13 cellular contexts compared by ENCODE assay signal in the genomic region with DNA sequence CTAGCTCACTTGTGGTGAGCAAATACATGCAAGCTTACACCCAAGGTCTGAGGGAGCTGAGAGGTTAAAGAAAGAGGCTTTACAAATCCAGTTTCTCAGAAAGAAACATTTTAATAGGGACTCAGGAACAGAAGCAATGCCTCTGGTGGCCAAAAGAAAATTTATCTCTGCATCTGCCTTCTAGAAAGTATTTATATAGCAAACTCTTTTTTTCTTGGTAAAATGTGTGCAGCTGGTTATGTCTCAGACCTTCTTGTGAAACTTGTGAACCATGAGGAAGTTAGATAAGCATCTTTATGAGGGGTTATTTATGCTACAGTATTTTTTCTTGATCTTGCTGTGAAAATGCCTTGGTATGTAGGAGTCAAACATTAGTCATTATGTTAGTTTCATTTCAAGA. TPM values are rescaled to one million over a fixed set of nuclear protein-coding genes. Genes with fewer than 3 reads are reported as not detected.
DNase-seq lines count a peak whose midpoint lies in the region; ATAC-seq and TF ChIP-seq lines count a peak whose summit lies in the region.
"Had no signal": no experiment of that assay in that cellular context is flagged by ENCODE, and none has a peak within 500 bp of the region (broad histone marks: within the 10 kb centered on the region; RNA-seq: fewer than 3 reads in every experiment).

No MANE protein-coding gene starts in this region.

- no peaks in the 10 kb centered on the region for H3K9me3 ChIP-seq in smooth muscle cell (replicated peaks; ENCODE audit: low read depth)
- H3K9me3 ChIP-seq: uterus had no signal

- H3K27ac ChIP-seq in smooth muscle cell (ENCODE audit: low read depth), result peak overlapping the region; percentile 68
- H3K27ac ChIP-seq: uterus had no signal

- H3K4me2 ChIP-seq in smooth muscle cell, result peak overlapping the region; percentile 24

- H3K79me2 ChIP-seq in smooth muscle cell (ENCODE audit: low read depth), result no peaks in the 10 kb centered on the region

- peaks cover 39% of the 10 kb centered on the region for H3K4me1 Mint-ChIP-seq in activated T-cell treated with anti-CD3 and anti-CD28 coated beads, Interleukin-2, amount 50 U/mL, for 24 hours (ENCODE audit: low read depth)
- H3K4me1 Mint-ChIP-seq in activated CD8-positive, alpha-beta T cell treated with anti-CD3 and anti-CD28 coated beads, Interleukin-2, amount 10 ng/mL, durations not matched to agents 7 days and 5 days (ENCODE audit: low read depth), result peaks cover 19% of the 10 kb centered on the region
- H3K4me1 Mint-ChIP-seq: activated B cell treated with CpG ODN at 0.5 μM for 24 hours, nephron had no signal

- peak overlapping the region; percentile 27 for H2AFZ ChIP-seq in smooth muscle cell (ENCODE audit: low read depth)

- no peak overlapping the region for H3K4me3 Mint-ChIP-seq in activated T-cell treated with anti-CD3 and anti-CD28 coated beads, Interleukin-2, amount 50 U/mL, for 24 hours
- H3K4me3 Mint-ChIP-seq in activated CD8-positive, alpha-beta T cell treated with anti-CD3 and anti-CD28 coated beads, Interleukin-2, amount 10 ng/mL, durations not matched to agents 7 days and 5 days, result no peak overlapping the region
- H3K4me3 Mint-ChIP-seq: activated B cell treated with CpG ODN at 0.5 μM for 24 hours, nephron had no signal

- no peaks in the 10 kb centered on the region for H3K4me1 ChIP-seq in smooth muscle cell (ENCODE audit: low read depth)
- H3K4me1 ChIP-seq: uterus had no signal

- H3F3A ChIP-seq in smooth muscle cell (ENCODE audit: low read depth), result no peaks in the 10 kb centered on the region

- H3K36me3 Mint-ChIP-seq in activated T-cell treated with anti-CD3 and anti-CD28 coated beads, Interleukin-2, amount 50 U/mL, for 24 hours (ENCODE audit: low read depth), result no peaks in the 10 kb centered on the region
- H3K36me3 Mint-ChIP-seq in activated CD8-positive, alpha-beta T cell treated with anti-CD3 and anti-CD28 coated beads, Interleukin-2, amount 10 ng/mL, durations not matched to agents 7 days and 5 days (ENCODE audit: low read depth), result peaks cover 13% of the 10 kb centered on the region

- CTCF ChIA-PET in activated CD8-positive, alpha-beta T cell treated with anti-CD3 and anti-CD28 coated beads, Interleukin-2, amount 10 ng/mL, durations not matched to agents 7 days and 5 days (lab: Charles Lee), result no interaction called here

- no peaks in the 10 kb centered on the region for H3K36me3 ChIP-seq in smooth muscle cell (ENCODE audit: low read depth)
- H3K36me3 ChIP-seq: uterus had no signal

- H4K20me1 ChIP-seq in smooth muscle cell (ENCODE audit: low read depth), result no peaks in the 10 kb centered on the region

- H3K27ac Mint-ChIP-seq in activated T-cell treated with anti-CD3 and anti-CD28 coated beads, Interleukin-2, amount 50 U/mL, for 24 hours, result peak overlapping the region; percentile 0
- H3K27ac Mint-ChIP-seq in activated CD8-positive, alpha-beta T cell treated with anti-CD3 and anti-CD28 coated beads, Interleukin-2, amount 10 ng/mL, durations not matched to agents 7 days and 5 days, result peak overlapping the region; percentile 52
- H3K27ac Mint-ChIP-seq: activated B cell treated with CpG ODN at 0.5 μM for 24 hours, nephron had no signal

- TF ChIP-seq CTCF in smooth muscle cell (IDR thresholded peaks at IDR 0.05; ENCODE audit: borderline replicate concordance, insufficient read depth, poor library complexity, severe bottlenecking), result no peak

- no peak overlapping the region for H3K4me3 ChIP-seq in smooth muscle cell
- H3K4me3 ChIP-seq: uterus had no signal

- H3K27me3 ChIP-seq in smooth muscle cell (ENCODE audit: low read depth), result no peaks in the 10 kb centered on the region
- H3K27me3 ChIP-seq: uterus had no signal

- peaks cover 46% of the 10 kb centered on the region for H3K27me3 Mint-ChIP-seq in activated T-cell treated with anti-CD3 and anti-CD28 coated beads, Interleukin-2, amount 50 U/mL, for 24 hours
- H3K27me3 Mint-ChIP-seq in activated CD8-positive, alpha-beta T cell treated with anti-CD3 and anti-CD28 coated beads, Interleukin-2, amount 10 ng/mL, durations not matched to agents 7 days and 5 days (ENCODE audit: low read depth), result no peaks in the 10 kb centered on the region
- H3K27me3 Mint-ChIP-seq: activated B cell treated with CpG ODN at 0.5 μM for 24 hours had no signal

- peaks cover 8% of the 10 kb centered on the region for H3K9me3 Mint-ChIP-seq in activated T-cell treated with anti-CD3 and anti-CD28 coated beads, Interleukin-2, amount 50 U/mL, for 24 hours
- H3K9me3 Mint-ChIP-seq in activated CD8-positive, alpha-beta T cell treated with anti-CD3 and anti-CD28 coated beads, Interleukin-2, amount 10 ng/mL, durations not matched to agents 7 days and 5 days (ENCODE audit: insufficient read depth), result peaks cover 15% of the 10 kb centered on the region
- H3K9me3 Mint-ChIP-seq: activated B cell treated with CpG ODN at 0.5 μM for 24 hours had no signal

- peak; percentile 60 for ATAC-seq in activated CD8-positive, alpha-beta T cell treated with anti-CD3 and anti-CD28 coated beads, Interleukin-2, amount 10 ng/mL, durations not matched to agents 7 days and 5 days

- intact Hi-C loops in head of caudate nucleus (cut with DNase I) (no loop called here), posterior cingulate gyrus (cut with DNase I) (no loop called here)

- no peak overlapping the region for H3K9ac ChIP-seq in smooth muscle cell (ENCODE audit: low read depth)

- DNase-seq in activated T-cell treated with anti-CD3 and anti-CD28 coated beads, Interleukin-2, amount 50 U/mL, for 24 hours, result no peak
- DNase-seq in activated T-cell treated with anti-CD3 and anti-CD28 coated beads for 4 hours (no peak), Kasumi-1 (lab: John Stamatoyannopoulos, UW) (peak; percentile 46 to 51), smooth muscle cell (lab: John Stamatoyannopoulos, UW; ENCODE audit: unreplicated experiment) (no peak), head of caudate nucleus (no peak), NCI-H446 (lab: John Stamatoyannopoulos, UW) (no peak), posterior cingulate gyrus (no peak)
- DNase-seq in activated CD8-positive, alpha-beta T cell treated with anti-CD3 and anti-CD28 coated beads, Interleukin-2, amount 10 ng/mL, durations not matched to agents 7 days and 5 days, result no peak
- DNase-seq: activated B cell treated with CpG ODN at 0.5 μM for 24 hours; NCI-H2171; stimulated activated CD4-positive, alpha-beta T cell treated with anti-CD3 and anti-CD28 coated beads, Interleukin-4, amount 100 ng/mL, for 24 hours; uterus had no signal

- POLR2A ChIA-PET in activated CD8-positive, alpha-beta T cell treated with anti-CD3 and anti-CD28 coated beads, Interleukin-2, amount 10 ng/mL, durations not matched to agents 7 days and 5 days (lab: Charles Lee), result no interaction called here

RNA-seq across cellular contexts. Expression of a gene that starts 48.5 kb away (rescaled TPM):
- total RNA-seq in activated CD8-positive, alpha-beta T cell treated with anti-CD3 and anti-CD28 coated beads, Interleukin-2, amount 10 ng/mL, durations not matched to agents 7 days and 5 days, result 1 to 10 TPM; 2.8 to 3.3 TPM
- 4.4 and 6.0 TPM in 2 replicates for total RNA-seq in smooth muscle cell
- 2.1 and 3.4 TPM in 2 replicates for polyA plus RNA-seq in smooth muscle cell

Comparison
In these comparisons a context has a peak if more than half of its experiments do, and no peak if none do; other contexts are left out.
1. DNase-seq: peak in Kasumi-1 (2 of 2); none in activated T-cell treated with anti-CD3 and anti-CD28 coated beads, Interleukin-2, amount 50 U/mL, for 24 hours (single experiment), activated T-cell treated with anti-CD3 and anti-CD28 coated beads for 4 hours (single experiment), activated CD8-positive, alpha-beta T cell treated with anti-CD3 and anti-CD28 coated beads, Interleukin-2, amount 10 ng/mL, durations not matched to agents 7 days and 5 days (single experiment), smooth muscle cell (single experiment), head of caudate nucleus (0 of 42), NCI-H446 (0 of 2) and posterior cingulate gyrus (0 of 10).